16 cellular contexts compared by ENCODE assay signal in genomic region chr7:43642897-43643630, GRCh38.
DNase-seq lines count a peak whose midpoint lies in the region; ATAC-seq, FAIRE-seq and TF ChIP-seq lines count a peak whose summit lies in the region.
"Had no signal": no experiment of that assay in that cellular context is flagged by ENCODE, and none has a peak within 500 bp of the region (broad histone marks: within the 10 kb centered on the region; RNA-seq: fewer than 3 reads in every experiment).

No MANE protein-coding gene starts in this region.

- no peak overlapping the region for H3K4me2 ChIP-seq in PC-9
- H3K4me2 ChIP-seq in K562 (ENCODE audit: insufficient read depth, low read length): no peak overlapping the region

- peak overlapping the region; percentile 74 for H3K27ac Mint-ChIP-seq in activated CD8-positive, alpha-beta memory T cell treated with anti-CD3 and anti-CD28 coated beads, Interleukin-2, amount 10 ng/mL, durations not matched to agents 7 days and 5 days

- CTCF ChIA-PET in activated CD8-positive, alpha-beta memory T cell treated with anti-CD3 and anti-CD28 coated beads, Interleukin-2, amount 10 ng/mL, durations not matched to agents 7 days and 5 days (lab: Charles Lee): interaction anchor here (1.1 to 11.0 kb wide), 4 partner anchors 13 to 61 kb away, joined by 3 to 90 read pairs (median 46); partner anchors contain the start of gene STK17A
- CTCF ChIA-PET in PC-9 (lab: Charles Lee) (no interaction called here), K562 (lab: Yijun Ruan, JAX; ENCODE audit: low intra/inter-chr PET ratio) (no interaction called here)

- H4K20me1 ChIP-seq in PC-9 (ENCODE audit: insufficient read depth) (no peaks in the 10 kb centered on the region), K562 (replicated peaks; ENCODE audit: control insufficient read depth, insufficient read depth, low read length) (no peaks in the 10 kb centered on the region)

- H3K4me1 ChIP-seq in PC-9 (replicated peaks; ENCODE audit: insufficient read depth) (peaks cover 27% of the 10 kb centered on the region), K562 (replicated peaks in 1 of 2; ENCODE audit: control insufficient read depth in 2 of 2, insufficient read depth in 2 of 2, low read length in 2 of 2) (no peaks in the 10 kb centered on the region), spleen (peaks cover 44 to 98% (median 87%) of the 10 kb centered on the region in 6 donors), esophagus squamous epithelium (peaks cover 12 to 62% (median 47%) of the 10 kb centered on the region in 3 donors)

- H3K9ac ChIP-seq in K562 (ENCODE audit: insufficient read depth in 1 of 2, low read depth in 2 of 2, low read length in 2 of 2): no peak overlapping the region

- TF ChIP-seq POLR2A in K562 (conservative IDR thresholded peaks at IDR 0.05) (no peak), spleen (IDR thresholded peaks at IDR 0.05) (no peak), esophagus squamous epithelium (IDR thresholded peaks at IDR 0.05) (no peak)

- H3K36me3 ChIP-seq in PC-9 (ENCODE audit: low read depth) (peaks cover 81% of the 10 kb centered on the region), K562 (ENCODE audit: control insufficient read depth, insufficient read depth, low read length) (peaks cover 84% of the 10 kb centered on the region; the same call in 2 of the 3 replicates), spleen (peaks cover 0 to 87% (median 14%) of the 10 kb centered on the region in 6 donors), esophagus squamous epithelium (peaks cover 0 to 55% (median 0%) of the 10 kb centered on the region in 3 donors)

- H3K9me3 Mint-ChIP-seq in activated CD8-positive, alpha-beta memory T cell treated with anti-CD3 and anti-CD28 coated beads, Interleukin-2, amount 10 ng/mL, durations not matched to agents 7 days and 5 days (ENCODE audit: low read depth): no peaks in the 10 kb centered on the region

- H3K79me2 ChIP-seq in PC-9 (ENCODE audit: low read depth) (peaks cover 50% of the 10 kb centered on the region), K562 (ENCODE audit: control insufficient read depth, insufficient read depth, low read length) (no peaks in the 10 kb centered on the region)

- no peak for DNase-seq in activated CD8-positive, alpha-beta memory T cell treated with anti-CD3 and anti-CD28 coated beads, Interleukin-2, amount 10 ng/mL, durations not matched to agents 7 days and 5 days
- no peak for DNase-seq in activated CD8-positive, alpha-beta memory T cell treated with anti-CD3 and anti-CD28 coated beads, Interleukin-2, amount 50 U/mL, for 48 hours
- DNase-seq in PC-9: no peak
- DNase-seq in K562 (ENCODE audit: extremely low read depth in 1 of 4, low spot score in 3 of 4): no peak
- peak; percentile 76 for DNase-seq in spleen
- no peak for DNase-seq in esophagus squamous epithelium (lab: John Stamatoyannopoulos, UW)
- no peak for DNase-seq in GF-D8 (lab: John Stamatoyannopoulos, UW)
- DNase-seq in Ammon's horn (ENCODE audit: low spot score): no peak
- DNase-seq: activated CD4-positive, alpha-beta T cell treated with anti-CD3 and anti-CD28 coated beads for 1 hour; activated effector memory CD4-positive, alpha-beta T cell treated with anti-CD3 and anti-CD28 coated beads, Interleukin-2, amount 50 U/mL, for 16 hours; mammary epithelial cell; NCI-H2081 treated with DMSO at 0.1 percent for 48 hours had no signal

- BruUV-seq in PC-9 (replicated peaks; lab: Mats Ljungman, UMichigan) (no TSS peak), K562 (replicated peaks; lab: Mats Ljungman, UMichigan) (no TSS peak)

- H3K9me3 ChIP-seq in PC-9 (ENCODE audit: insufficient read depth, low read depth) (no peaks in the 10 kb centered on the region), K562 (replicated peaks; ENCODE audit: control insufficient read depth, insufficient read depth, low read depth, low read length) (no peaks in the 10 kb centered on the region), spleen (no peaks in the 10 kb centered on the region), esophagus squamous epithelium (no peaks in the 10 kb centered on the region)
- H3K9me3 ChIP-seq: gastroesophageal sphincter had no signal

- no peaks in the 10 kb centered on the region for H3K9me2 ChIP-seq in PC-9 (ENCODE audit: insufficient read depth)

- peaks cover 22% of the 10 kb centered on the region for H3F3A ChIP-seq in PC-9 (ENCODE audit: insufficient read depth, low read depth)

- no peak for FAIRE-seq in K562 (lab: Jason Lieb, UNC)
- FAIRE-seq: D721Med, endometrium had no signal

- peaks cover 62% of the 10 kb centered on the region for H3K36me3 Mint-ChIP-seq in activated CD8-positive, alpha-beta memory T cell treated with anti-CD3 and anti-CD28 coated beads, Interleukin-2, amount 10 ng/mL, durations not matched to agents 7 days and 5 days

- no peak for TF ChIP-seq RAD21 in K562 (CRISPR knock-in tag; conservative IDR thresholded peaks at IDR 0.05 in 1 of 2, IDR thresholded peaks at IDR 0.05 in 1 of 2)

- H3K4me3 ChIP-seq in PC-9 (no peak overlapping the region), K562 (no peak overlapping the region), spleen (no peak overlapping the region), esophagus squamous epithelium (no peak overlapping the region)
- H3K4me3 ChIP-seq: gastroesophageal sphincter, SK-N-MC had no signal

- intact Hi-C loops in PC-9 (cut with micrococcal nuclease; ENCODE audit: unreplicated experiment) (no loop called here), K562 (cut with micrococcal nuclease) (no loop called here), spleen (cut with DNase I; ENCODE audit: low total_unique reads) (no loop called here), esophagus squamous epithelium (cut with DNase I) (loop anchor here (10.0 kb wide), 1 partner anchor 58 kb away; the partner anchor contains the start of gene STK17A)

- TF ChIP-seq CTCF in PC-9 (conservative IDR thresholded peaks at IDR 0.05): no peak
- no peak for TF ChIP-seq CTCF in K562 (IDR thresholded peaks at IDR 0.05 in 2 of 3, conservative IDR thresholded peaks at IDR 0.05 in 1 of 3; ENCODE audit: insufficient read depth in 2 of 3, low read depth in 1 of 3, low read length in 3 of 3)
- no peak for TF ChIP-seq CTCF in spleen (IDR thresholded peaks at IDR 0.05 in 8 of 11, conservative IDR thresholded peaks at IDR 0.05 in 3 of 11)
- TF ChIP-seq CTCF in esophagus squamous epithelium (IDR thresholded peaks at IDR 0.05): no peak

- H3K27me3 ChIP-seq in PC-9 (ENCODE audit: insufficient read depth, low read depth) (no peaks in the 10 kb centered on the region), K562 (ENCODE audit: control insufficient read depth in 2 of 2, insufficient read depth in 2 of 2, low read length in 2 of 2) (no peaks in the 10 kb centered on the region), spleen (replicated peaks in 1 of 7) (no peaks in the 10 kb centered on the region), esophagus squamous epithelium (no peaks in the 10 kb centered on the region)
- H3K27me3 ChIP-seq: gastroesophageal sphincter had no signal

- no peaks in the 10 kb centered on the region for H3K9me1 ChIP-seq in K562 (ENCODE audit: control insufficient read depth, insufficient read depth, low read length)

- POLR2A ChIA-PET in PC-9 (lab: Charles Lee; ENCODE audit: unreplicated experiment) (no interaction called here), K562 (lab: Yijun Ruan, JAX) (interaction anchor here (0.7 to 0.8 kb wide), 2 partner anchors 10 to 11 kb away, joined by 3 to 4 read pairs; no protein-coding TSS in a partner anchor)

- in situ Hi-C loops in K562 (cut with MboI): no loop called here

- no peak overlapping the region for H2AFZ ChIP-seq in PC-9
- H2AFZ ChIP-seq in K562 (ENCODE audit: low read depth, low read length): no peak overlapping the region

- ATAC-seq in activated CD8-positive, alpha-beta memory T cell treated with anti-CD3 and anti-CD28 coated beads, Interleukin-2, amount 10 ng/mL, durations not matched to agents 7 days and 5 days: peak; percentile 31
- ATAC-seq in K562: peak; percentile 36
- ATAC-seq: gastroesophageal sphincter had no signal

- WGBS in K562 (ENCODE audit: insufficient coverage, low coverage, missing lambda C conversion rate): 94% methylated on average over 13 of the region's 13 CpGs
- 87 to 94% (median 89%) methylated on average over 11 to 13 of the region's 13 CpGs for WGBS in spleen, 5 donors
- WGBS in esophagus squamous epithelium, 2 donors: 95 to 98% methylated on average over 7 to 10 of the region's 13 CpGs

- H3K27me3 Mint-ChIP-seq in activated CD8-positive, alpha-beta memory T cell treated with anti-CD3 and anti-CD28 coated beads, Interleukin-2, amount 10 ng/mL, durations not matched to agents 7 days and 5 days: no peaks in the 10 kb centered on the region

- H3K27ac ChIP-seq in PC-9: peak overlapping the region; percentile 1; the same call in 1 of the 2 replicates
- H3K27ac ChIP-seq in K562 (ENCODE audit: extremely low read depth, low read depth, low read length): no peak overlapping the region
- peak overlapping the region in 6 of 8 donors; percentile 11 to 98 (median 58) for H3K27ac ChIP-seq in spleen
- H3K27ac ChIP-seq in esophagus squamous epithelium: no peak overlapping the region
- H3K27ac ChIP-seq: gastroesophageal sphincter, SK-N-MC had no signal

- H3K4me3 Mint-ChIP-seq in activated CD8-positive, alpha-beta memory T cell treated with anti-CD3 and anti-CD28 coated beads, Interleukin-2, amount 10 ng/mL, durations not matched to agents 7 days and 5 days: no peak overlapping the region

- no peak for TF ChIP-seq EP300 in K562 (IDR thresholded peaks at IDR 0.05; ENCODE audit: low read length)

- peaks cover 78% of the 10 kb centered on the region for H3K4me1 Mint-ChIP-seq in activated CD8-positive, alpha-beta memory T cell treated with anti-CD3 and anti-CD28 coated beads, Interleukin-2, amount 10 ng/mL, durations not matched to agents 7 days and 5 days

TF ChIP-seq in K562, 482 proteins besides CTCF, POLR2A, EP300 and RAD21:
- TF ChIP-seq SFPQ (IDR thresholded peaks at IDR 0.05; ENCODE audit: low read depth, low read length) (no peak), RBM22 (IDR thresholded peaks at IDR 0.05; ENCODE audit: low read depth, low read length, poor library complexity, severe bottlenecking) (peak; percentile 28)

Comparison
In these comparisons a context has a peak if more than half of its experiments do, and no peak if none do; other contexts are left out.
1. H3K27ac ChIP-seq: peak in PC-9 (single experiment) and spleen (6 of 8); none in K562 (single experiment) and esophagus squamous epithelium (0 of 4).